In the genomic region with DNA sequence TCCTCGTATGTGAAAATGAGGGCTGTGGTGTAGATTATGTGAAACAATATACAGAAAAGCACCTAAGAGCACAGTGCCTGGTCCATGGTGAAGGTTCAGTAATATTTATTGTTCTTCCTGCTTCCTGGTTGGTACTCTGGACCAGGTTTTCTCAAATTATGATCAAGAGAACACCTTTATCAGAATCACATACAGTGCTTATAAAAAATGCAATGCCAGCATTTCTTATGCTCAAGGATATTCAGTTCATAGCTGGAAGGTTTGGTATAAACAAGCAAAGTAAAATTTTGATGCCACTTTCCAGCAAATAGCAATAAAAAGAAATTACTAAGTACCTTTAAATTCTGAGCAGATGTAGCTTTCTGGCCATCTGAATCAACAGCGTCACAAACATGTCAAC, we compare ENCODE assay signal across 8 cellular contexts.
"Had no signal": no experiment of that assay in that cellular context is flagged by ENCODE, and none has a peak within 500 bp of the region (broad histone marks: within the 10 kb centered on the region; RNA-seq: fewer than 3 reads in every experiment).

No MANE protein-coding gene starts in this region.

- H3K27ac Mint-ChIP-seq: GM23338, IgD-negative memory B cell had no signal

- H3K4me3 ChIP-seq: GM23338 had no signal

- FAIRE-seq: H1, H54 had no signal

- ATAC-seq: GM23338 had no signal

- H3K4me2 ChIP-seq: GM23338 had no signal

- H3K4me3 Mint-ChIP-seq: GM23338, H9, IgD-negative memory B cell had no signal

- H2AFZ ChIP-seq: GM23338 had no signal

- DNase-seq: H9, HCEC 1CT, KG1 had no signal

- H3K4me1 Mint-ChIP-seq: IgD-negative memory B cell had no signal

- H3K27me3 Mint-ChIP-seq: IgD-negative memory B cell had no signal

- H3K27ac ChIP-seq: HL-60 had no signal
